Comparison of ENCODE assay signal across 8 cellular contexts in the genomic region with DNA sequence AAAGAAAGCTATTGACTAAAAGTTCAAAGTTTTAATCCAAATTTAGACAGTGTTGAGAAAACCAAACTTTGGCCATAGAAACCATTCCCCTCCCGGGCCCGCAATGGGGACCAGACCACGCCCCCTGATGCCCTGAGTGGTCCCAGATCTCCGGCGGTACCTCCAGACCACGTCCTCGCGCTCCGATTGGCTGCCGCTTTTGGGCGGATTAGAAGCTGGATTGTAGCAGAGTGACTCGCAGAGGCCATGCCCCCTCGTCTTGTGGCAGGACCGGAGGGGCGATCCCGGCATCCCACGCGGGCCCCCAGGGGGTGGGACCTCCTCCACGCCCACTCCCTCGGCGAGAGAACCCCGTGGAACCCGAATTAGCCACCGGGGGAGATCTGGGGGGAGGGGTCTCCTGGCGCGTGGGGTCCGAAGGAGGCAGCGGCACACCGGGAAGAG. TPM values are rescaled to one million over a fixed set of nuclear protein-coding genes. Genes with fewer than 3 reads are reported as not detected.
DNase-seq lines count a peak whose midpoint lies in the region; ATAC-seq and TF ChIP-seq lines count a peak whose summit lies in the region.

No MANE protein-coding gene starts in this region.

- H3K4me1 Mint-ChIP-seq in activated naive CD4-positive, alpha-beta T cell treated with anti-CD3 and anti-CD28 coated beads, Interleukin-2, amount 50 U/mL, for 24 hours, result peaks cover 21% of the 10 kb centered on the region

- H3K9ac ChIP-seq in HUES6 (ENCODE audit: low read length) (peak overlapping the region; percentile 30), parathyroid adenoma (no peak overlapping the region)

- H3K9me3 ChIP-seq in HUES6 (ENCODE audit: control insufficient read depth, insufficient read depth, low read depth, low read length), result no peaks in the 10 kb centered on the region
- no peaks in the 10 kb centered on the region for H3K9me3 ChIP-seq in parathyroid adenoma (ENCODE audit: control insufficient read depth, low read length)
- H3K9me3 ChIP-seq in thyroid gland, result no peaks in the 10 kb centered on the region

- H3K4me1 ChIP-seq in HUES6 (ENCODE audit: control insufficient read depth, insufficient read depth, low read length), result peaks cover 3% of the 10 kb centered on the region
- no peaks in the 10 kb centered on the region for H3K4me1 ChIP-seq in parathyroid adenoma
- peaks cover 15 to 18% of the 10 kb centered on the region in 2 donors for H3K4me1 ChIP-seq in thyroid gland

- in situ Hi-C loops in SK-MEL-5 (cut with HindIII; ENCODE audit: low pct_unique_long_range_greater_than_20kb, low sequenced_read_pairs), result no loop called here

- H3K27ac Mint-ChIP-seq in activated naive CD4-positive, alpha-beta T cell treated with anti-CD3 and anti-CD28 coated beads, Interleukin-2, amount 50 U/mL, for 24 hours, result peak overlapping the region; percentile 63

- H3K36me3 Mint-ChIP-seq in activated naive CD4-positive, alpha-beta T cell treated with anti-CD3 and anti-CD28 coated beads, Interleukin-2, amount 50 U/mL, for 24 hours, result no peaks in the 10 kb centered on the region

- H3K27me3 ChIP-seq in HUES6 (ENCODE audit: control insufficient read depth, insufficient read depth, low read length) (no peaks in the 10 kb centered on the region), parathyroid adenoma (ENCODE audit: control insufficient read depth, insufficient read depth, low read length) (no peaks in the 10 kb centered on the region), thyroid gland (no peaks in the 10 kb centered on the region)

- no peaks in the 10 kb centered on the region for H3K9me3 Mint-ChIP-seq in activated naive CD4-positive, alpha-beta T cell treated with anti-CD3 and anti-CD28 coated beads, Interleukin-2, amount 50 U/mL, for 24 hours

- H3K27ac ChIP-seq in HUES6 (ENCODE audit: low read depth, low read length) (no peak overlapping the region), parathyroid adenoma (peak overlapping the region; percentile 85), thyroid gland (peak overlapping the region; percentile 28 to 87 (median 66))

- H3K4me3 ChIP-seq in HUES6 (ENCODE audit: low read depth, low read length) (peak overlapping the region; percentile 70), parathyroid adenoma (ENCODE audit: low read depth, low read length) (peak overlapping the region; percentile 91), thyroid gland (replicated peaks in 1 of 3) (no peak overlapping the region)

- intact Hi-C loops in head of caudate nucleus (cut with DNase I) (loop anchor here (10.0 kb wide), 1 partner anchor 192 kb away; a partner anchor contains a TSS), thyroid gland (cut with DNase I) (loop anchor here (2.0 to 10.0 kb wide), 2 partner anchors 42 to 192 kb away; a partner anchor contains a TSS)

- no peak for ATAC-seq in HG03457 (IDR thresholded peaks at IDR 0.05; ENCODE audit: unreplicated experiment)

- H3K4me3 Mint-ChIP-seq in activated naive CD4-positive, alpha-beta T cell treated with anti-CD3 and anti-CD28 coated beads, Interleukin-2, amount 50 U/mL, for 24 hours, result peak overlapping the region; percentile 89

- 13 to 40% methylated on average over 8 to 12 of the region's 29 CpGs for WGBS in thyroid gland, 2 donors

- DNase-seq in GM10266 (ENCODE audit: extremely low spot score) (peak; percentile 92), SK-MEL-5 (ENCODE audit: low read depth, low spot score) (peak; percentile 94), head of caudate nucleus (peak; percentile 72 to 94 (median 87)), thyroid gland (peak; percentile 91 to 93)

- no peaks in the 10 kb centered on the region for H3K27me3 Mint-ChIP-seq in activated naive CD4-positive, alpha-beta T cell treated with anti-CD3 and anti-CD28 coated beads, Interleukin-2, amount 50 U/mL, for 24 hours

- peak in 1 of 2 donors; percentile 68 for TF ChIP-seq POLR2A in thyroid gland (IDR thresholded peaks at IDR 0.05)

- TF ChIP-seq CTCF in GM10266 (IDR thresholded peaks at IDR 0.05; ENCODE audit: control insufficient read depth, insufficient read depth, low read depth, missing control alignments) (no peak), parathyroid adenoma (IDR thresholded peaks at IDR 0.05) (no peak), thyroid gland (IDR thresholded peaks at IDR 0.05) (no peak)

- no peaks in the 10 kb centered on the region for H3K79me2 ChIP-seq in parathyroid adenoma

- H3K36me3 ChIP-seq in HUES6 (ENCODE audit: control insufficient read depth, insufficient read depth, low read length) (peaks cover 3% of the 10 kb centered on the region), parathyroid adenoma (ENCODE audit: control insufficient read depth, insufficient read depth, low read length) (no peaks in the 10 kb centered on the region), thyroid gland (no peaks in the 10 kb centered on the region)

- H2AFZ ChIP-seq in parathyroid adenoma, result peak overlapping the region; percentile 93

- H3K4me2 ChIP-seq in parathyroid adenoma (ENCODE audit: low read length), result peak overlapping the region; percentile 96

RNA-seq across cellular contexts. Expression of a gene that starts 0.8 kb away (rescaled TPM):
- total RNA-seq in SK-MEL-5 (2014; rRNA removed; shearing (Covaris generic)), result 53.9 and 58.9 TPM in 2 replicates
- polyA plus RNA-seq in SK-MEL-5 (2015; cell fraction: cytosol; rRNA removed), result 56.0 and 80.0 TPM in 2 replicates
- polyA plus RNA-seq in SK-MEL-5 (2015; cell fraction: nucleus; rRNA removed), result 39.3 and 49.2 TPM in 2 replicates
- total RNA-seq in thyroid gland, result 10 to 100 TPM; 11.9 to 46.8 (median 22.2) TPM

RNA-seq across cellular contexts. Expression of a gene that starts 26.3 kb away (rescaled TPM):
- total RNA-seq in SK-MEL-5 (2014; rRNA removed; shearing (Covaris generic)), result 12.5 and 14.4 TPM in 2 replicates
- polyA plus RNA-seq in SK-MEL-5 (2015; cell fraction: cytosol; rRNA removed), result 22.8 and 27.6 TPM in 2 replicates
- 69.3 and 118 TPM in 2 replicates for polyA plus RNA-seq in SK-MEL-5 (2015; cell fraction: nucleus; rRNA removed)
- 10 to 100 TPM; 35.4 to 52.8 (median 45.9) TPM for total RNA-seq in thyroid gland

RNA-seq across cellular contexts. Expression of a gene that starts 31.3 kb away (rescaled TPM):
- total RNA-seq in SK-MEL-5 (2014; rRNA removed; shearing (Covaris generic)), result 3.0 and 3.1 TPM in 2 replicates
- 8.3 and 11.2 TPM in 2 replicates for polyA plus RNA-seq in SK-MEL-5 (2015; cell fraction: cytosol; rRNA removed)
- 13.6 and 27.1 TPM in 2 replicates for polyA plus RNA-seq in SK-MEL-5 (2015; cell fraction: nucleus; rRNA removed)
- 10 to 100 TPM; 15.2 to 21.8 (median 19.0) TPM for total RNA-seq in thyroid gland

RNA-seq across cellular contexts. Expression of a gene that starts 35.1 kb away (rescaled TPM):
- 26.3 and 30.2 TPM in 2 replicates for total RNA-seq in SK-MEL-5 (2014; rRNA removed; shearing (Covaris generic))
- polyA plus RNA-seq in SK-MEL-5 (2015; cell fraction: cytosol; rRNA removed), result 43.9 and 54.8 TPM in 2 replicates
- 35.8 and 38.4 TPM in 2 replicates for polyA plus RNA-seq in SK-MEL-5 (2015; cell fraction: nucleus; rRNA removed)
- 10 to 100 TPM; 18.7 to 31.7 (median 24.2) TPM for total RNA-seq in thyroid gland

Comparison
In these comparisons a context has a peak if more than half of its experiments do, and no peak if none do; other contexts are left out.
1. H3K4me3 ChIP-seq: peak in HUES6 (single experiment) and parathyroid adenoma (single experiment); none in thyroid gland (0 of 3).
2. Peak in every context shown above with its lines, with median percentiles within 50 percentile points of each other: DNase-seq.